9 cellular contexts compared by ENCODE assay signal in genomic region chr5:181173420-181174342, GRCh38. TPM values are rescaled to one million over a fixed set of nuclear protein-coding genes. Genes with fewer than 3 reads are reported as not detected.
A peak's percentile ranks its signal among the peaks of the same experiment; 100 is the strongest.
DNase-seq lines count a peak whose midpoint lies in the region; ATAC-seq and TF ChIP-seq lines count a peak whose summit lies in the region.
"Had no signal": no experiment of that assay in that cellular context is flagged by ENCODE, and none has a peak within 500 bp of the region (broad histone marks: within the 10 kb centered on the region; RNA-seq: fewer than 3 reads in every experiment).

No MANE protein-coding gene starts in this region.

- intact Hi-C loops in PC-9 (cut with micrococcal nuclease; ENCODE audit: unreplicated experiment) = no loop called here

- no peaks in the 10 kb centered on the region for H3F3A ChIP-seq in PC-9 (ENCODE audit: insufficient read depth, low read depth)

- TF ChIP-seq CTCF in WI38 (IDR thresholded peaks at IDR 0.05; ENCODE audit: low read depth, low read length) (no peak), epithelial cell of esophagus (IDR thresholded peaks at IDR 0.05; ENCODE audit: insufficient read depth, low read depth, low read length, missing control alignments) (no peak), PC-9 (conservative IDR thresholded peaks at IDR 0.05) (no peak)

- H3K27ac ChIP-seq in PC-9 = no peak overlapping the region

- CTCF ChIA-PET in PC-9 (lab: Charles Lee) = no interaction called here

- no peaks in the 10 kb centered on the region for H3K4me1 ChIP-seq in PC-9 (replicated peaks; ENCODE audit: insufficient read depth)

- POLR2A ChIA-PET in PC-9 (lab: Charles Lee; ENCODE audit: unreplicated experiment) = no interaction called here

- H3K36me3 ChIP-seq in PC-9 (ENCODE audit: low read depth) = no peaks in the 10 kb centered on the region

- DNase-seq in epithelial cell of esophagus (ENCODE audit: low read depth) (peak; percentile 83), NCI-H187 treated with DMSO at 0.1 percent for 48 hours (lab: John Stamatoyannopoulos, UW) (no peak), NCI-H1105 (lab: John Stamatoyannopoulos, UW) (no peak), PC-9 (no peak)
- DNase-seq in stimulated activated CD4-positive, alpha-beta T cell treated with anti-CD3 and anti-CD28 coated beads, Interleukin-12 subunit alpha, Interleukin-12 subunit beta, amount 100 ng/mL, for 4 hours = peak; percentile 76

- no peak overlapping the region for H2AFZ ChIP-seq in PC-9

- no peaks in the 10 kb centered on the region for H3K9me2 ChIP-seq in PC-9 (ENCODE audit: insufficient read depth)

- H3K79me2 ChIP-seq in PC-9 (ENCODE audit: low read depth) = no peaks in the 10 kb centered on the region

- no peaks in the 10 kb centered on the region for H3K9me3 ChIP-seq in PC-9 (ENCODE audit: insufficient read depth, low read depth)

- no peaks in the 10 kb centered on the region for H4K20me1 ChIP-seq in PC-9 (ENCODE audit: insufficient read depth)

- H3K27me3 ChIP-seq in PC-9 (ENCODE audit: insufficient read depth, low read depth) = no peaks in the 10 kb centered on the region

- H3K4me2 ChIP-seq in PC-9 = no peak overlapping the region

- 0 out of 2 replicates have a peak overlapping the region, but pooled peaks have one; percentile 16 for H3K4me3 ChIP-seq in WI38 (ENCODE audit: low read depth, low read length)
- H3K4me3 ChIP-seq in epithelial cell of esophagus (ENCODE audit: low read length) = peak overlapping the region; percentile 45
- H3K4me3 ChIP-seq in PC-9 = no peak overlapping the region

- BruUV-seq in PC-9 (replicated peaks; lab: Mats Ljungman, UMichigan) = no TSS peak

- ATAC-seq in GM18511 (IDR thresholded peaks at IDR 0.05; ENCODE audit: unreplicated experiment) = peak; percentile 61
- ATAC-seq in HG02981 (IDR thresholded peaks at IDR 0.05; ENCODE audit: unreplicated experiment) = peak; percentile 64

RNA-seq across cellular contexts. Expression of gene OR2V2, which starts 26.3 kb away (rescaled TPM):
- not detected in 2 replicates for total RNA-seq in PC-9 (2021)
- total RNA-seq: dermis microvascular lymphatic vessel endothelial cell had no signal

RNA-seq across cellular contexts. Expression of gene TRIM7, which starts 31.3 kb away (rescaled TPM):
- 9.2 and 10.4 TPM in 2 replicates for total RNA-seq in PC-9 (2021)

RNA-seq across cellular contexts. Expression of gene OR2V1, which starts 42.7 kb away (rescaled TPM):
- not detected in 2 replicates for total RNA-seq in PC-9 (2021)
- total RNA-seq: dermis microvascular lymphatic vessel endothelial cell had no signal

RNA-seq across cellular contexts. Expression of gene TRIM41, which starts 49.4 kb away (rescaled TPM):
- 57.6 and 66.0 TPM in 2 replicates for total RNA-seq in PC-9 (2021)

Comparison
In these comparisons a context has a peak if more than half of its experiments do, and no peak if none do; other contexts are left out.
1. DNase-seq: peak in epithelial cell of esophagus (single experiment) and stimulated activated CD4-positive, alpha-beta T cell treated with anti-CD3 and anti-CD28 coated beads, Interleukin-12 subunit alpha, Interleukin-12 subunit beta, amount 100 ng/mL, for 4 hours (single experiment); none in NCI-H187 treated with DMSO at 0.1 percent for 48 hours (single experiment), NCI-H1105 (single experiment) and PC-9 (0 of 2).